8 cellular contexts compared by ENCODE assay signal in the genomic region with DNA sequence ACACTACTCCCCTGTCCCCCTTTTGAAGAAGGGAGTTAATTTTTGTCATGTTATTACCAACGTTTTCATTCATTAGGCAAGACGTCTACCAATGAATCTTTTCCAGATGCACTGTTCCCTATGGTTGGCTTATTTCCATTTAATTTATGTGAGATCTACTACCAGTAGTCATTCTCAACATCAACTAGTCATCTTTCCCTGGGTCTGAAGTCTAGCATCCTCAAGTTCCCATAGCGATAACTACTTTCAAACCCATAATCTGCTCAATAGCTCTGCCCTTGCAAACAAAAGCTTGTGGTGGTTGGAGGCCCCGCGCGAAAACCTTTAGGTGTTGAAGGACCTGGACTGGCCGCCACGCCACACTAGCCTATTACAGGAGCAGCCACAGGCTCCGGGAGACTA. TPM values are rescaled to one million over a fixed set of nuclear protein-coding genes. Genes with fewer than 3 reads are reported as not detected.
DNase-seq lines count a peak whose midpoint lies in the region; TF ChIP-seq lines count a peak whose summit lies in the region.

No MANE protein-coding gene starts in this region.

- intact Hi-C loops in ascending aorta (cut with DNase I): no loop called here
- intact Hi-C loops in thyroid gland (cut with DNase I): no loop called here

- H3K36me3 ChIP-seq in ascending aorta: no peaks in the 10 kb centered on the region
- H3K36me3 ChIP-seq in thyroid gland: no peaks in the 10 kb centered on the region

- H3K27ac ChIP-seq in ascending aorta: peak overlapping the region in 1 of 2 donors; percentile 88
- peak overlapping the region in 1 of 3 donors; percentile 94 for H3K27ac ChIP-seq in thyroid gland

- H3K4me3 ChIP-seq in ascending aorta (peak overlapping the region; percentile 70 to 86), thyroid gland (replicated peaks in 1 of 3) (peak overlapping the region; percentile 36 to 83 (median 55))

- TF ChIP-seq CTCF in ascending aorta (IDR thresholded peaks at IDR 0.05): no peak
- no peak for TF ChIP-seq CTCF in thyroid gland (IDR thresholded peaks at IDR 0.05)

- peaks cover 36% of the 10 kb centered on the region for H3K4me1 Mint-ChIP-seq in T-helper 1 cell treated with Interleukin-12 subunit alpha and Interleukin-12 subunit beta and Interleukin-4 antibody, amounts not matched to agents 30 μg/mL and 1 μg/mL, for 36 hours (ENCODE audit: low read depth)

- 7% methylated on average over 9 of the region's 9 CpGs for WGBS in thyroid gland, 2 donors

- H3K4me3 Mint-ChIP-seq in T-helper 1 cell treated with Interleukin-12 subunit alpha and Interleukin-12 subunit beta and Interleukin-4 antibody, amounts not matched to agents 30 μg/mL and 1 μg/mL, for 36 hours: peak overlapping the region; percentile 95

- peak overlapping the region; percentile 98 for H3K27ac Mint-ChIP-seq in T-helper 1 cell treated with Interleukin-12 subunit alpha and Interleukin-12 subunit beta and Interleukin-4 antibody, amounts not matched to agents 30 μg/mL and 1 μg/mL, for 36 hours

- H3K27me3 ChIP-seq in ascending aorta: no peaks in the 10 kb centered on the region
- no peaks in the 10 kb centered on the region for H3K27me3 ChIP-seq in thyroid gland

- TF ChIP-seq POLR2A in thyroid gland (IDR thresholded peaks at IDR 0.05): no peak

- DNase-seq in T-helper 1 cell (no peak), NCI-H1417 treated with DMSO at 0.1 percent for 48 hours (lab: John Stamatoyannopoulos, UW) (peak; percentile 9), ascending aorta (ENCODE audit: low spot score in 2 of 2) (no peak), kidney glomerular epithelial cell (lab: John Stamatoyannopoulos, UW) (peak; percentile 50), thyroid gland (peak in 1 of 2 donors; percentile 49), T1000 (lab: John Stamatoyannopoulos, UW) (no peak), GF-D8 (lab: John Stamatoyannopoulos, UW) (no peak)

- no peaks in the 10 kb centered on the region for H3K27me3 Mint-ChIP-seq in T-helper 1 cell treated with Interleukin-12 subunit alpha and Interleukin-12 subunit beta and Interleukin-4 antibody, amounts not matched to agents 30 μg/mL and 1 μg/mL, for 36 hours (ENCODE audit: low read depth)

- peaks cover 5% of the 10 kb centered on the region for H3K36me3 Mint-ChIP-seq in T-helper 1 cell treated with Interleukin-12 subunit alpha and Interleukin-12 subunit beta and Interleukin-4 antibody, amounts not matched to agents 30 μg/mL and 1 μg/mL, for 36 hours (ENCODE audit: low read depth)

- no peaks in the 10 kb centered on the region for H3K9me3 Mint-ChIP-seq in T-helper 1 cell treated with Interleukin-12 subunit alpha and Interleukin-12 subunit beta and Interleukin-4 antibody, amounts not matched to agents 30 μg/mL and 1 μg/mL, for 36 hours

- H3K4me1 ChIP-seq in ascending aorta (peaks cover 0 to 7% of the 10 kb centered on the region in 2 donors), thyroid gland (peaks cover 0 to 13% of the 10 kb centered on the region in 2 donors)

- H3K9me3 ChIP-seq in ascending aorta (no peaks in the 10 kb centered on the region), thyroid gland (no peaks in the 10 kb centered on the region)

RNA-seq across cellular contexts. Expression of gene PPAT, which starts 0.8 kb away (rescaled TPM):
- 3.6 TPM for total RNA-seq in ascending aorta
- 1 to 10 TPM; 3.1 to 6.1 (median 4.7) TPM for total RNA-seq in thyroid gland

RNA-seq across cellular contexts. Expression of gene PAICS, which starts 1.5 kb away (rescaled TPM):
- total RNA-seq in ascending aorta (9.6 TPM), thyroid gland (10 to 100 TPM; 21.7 to 31.5 (median 29.5) TPM)

RNA-seq across cellular contexts. Expression of gene SRP72, which starts 32.8 kb away (rescaled TPM):
- total RNA-seq in ascending aorta (89.4 TPM), thyroid gland (10 to 100 TPM; 57.6 to 67.6 (median 59.7) TPM)

RNA-seq across cellular contexts. Expression of gene AASDH, which starts 47.3 kb away (rescaled TPM):
- total RNA-seq in ascending aorta (4.0 TPM), thyroid gland (10 to 100 TPM; 15.0 to 23.8 (median 19.4) TPM)

Comparison
In these comparisons a context has a peak if more than half of its experiments do, and no peak if none do; other contexts are left out.
1. DNase-seq: peak in NCI-H1417 treated with DMSO at 0.1 percent for 48 hours (single experiment) and kidney glomerular epithelial cell (single experiment); none in T-helper 1 cell (0 of 5), ascending aorta (0 of 2), T1000 (single experiment) and GF-D8 (single experiment).